In genomic region chr11:65634140-65634436, GRCh38 we compare ENCODE assay signal across 14 cellular contexts.
"Had no signal": no experiment of that assay in that cellular context is flagged by ENCODE, and none has a peak within 500 bp of the region (broad histone marks: within the 10 kb centered on the region; RNA-seq: fewer than 3 reads in every experiment).

No MANE protein-coding gene starts in this region.

- DNase-seq: activated CD4-positive, alpha-beta T cell treated with anti-CD3 and anti-CD28 coated beads for 1 hour; activated T-cell treated with anti-CD3 and anti-CD28 coated beads, Interleukin-2, amount 50 U/mL, for 48 hours; anterior cingulate cortex; esophagus squamous epithelium; foreskin fibroblast; left colon; midbrain; nucleus accumbens; T-helper 9 cell; tibial artery had no signal

- H3K9me3 ChIP-seq: esophagus squamous epithelium, right atrium auricular region, tibial artery, vagina had no signal

- ATAC-seq: left colon had no signal

- H3K27ac ChIP-seq: esophagus squamous epithelium, right atrium auricular region, skin epidermis, tibial artery, vagina had no signal

- H3K4me3 ChIP-seq: esophagus squamous epithelium, lung, right atrium auricular region, skin epidermis, tibial artery, vagina had no signal

- H3K27me3 ChIP-seq: esophagus squamous epithelium, right atrium auricular region, tibial artery, vagina had no signal
